Comparison of ENCODE assay signal across 10 cellular contexts in genomic region chr14:55297611-55298323, GRCh38. TPM values are rescaled to one million over a fixed set of nuclear protein-coding genes. Genes with fewer than 3 reads are reported as not detected.
DNase-seq lines count a peak whose midpoint lies in the region; ATAC-seq and TF ChIP-seq lines count a peak whose summit lies in the region.
"Had no signal": no experiment of that assay in that cellular context is flagged by ENCODE, and none has a peak within 500 bp of the region (broad histone marks: within the 10 kb centered on the region; RNA-seq: fewer than 3 reads in every experiment).

No MANE protein-coding gene starts in this region.

- DNase-seq in GM12865 (ENCODE audit: low read depth) (peak; percentile 69), memory B cell (ENCODE audit: low spot score in 2 of 2) (no peak), OCI-M1 (lab: John Stamatoyannopoulos, UW) (no peak), NOMO-1 treated with dmso at 0.1 percent for 144 hours (lab: John Stamatoyannopoulos, UW; ENCODE audit: unreplicated experiment) (no peak), NCI-H1092 treated with DMSO at 0.1 percent for 48 hours (lab: John Stamatoyannopoulos, UW) (no peak)
- peak; percentile 69 for DNase-seq in activated CD4-positive, alpha-beta memory T cell treated with anti-CD3 and anti-CD28 coated beads for 36 hours
- DNase-seq: activated naive CD8-positive, alpha-beta T cell treated with anti-CD3 and anti-CD28 coated beads, Interleukin-2, amount 50 U/mL, for 24 hours had no signal

- POLR2A ChIA-PET in activated CD4-positive, alpha-beta memory T cell treated with anti-CD3 and anti-CD28 coated beads for 36 hours (lab: Charles Lee): no interaction called here

- intact Hi-C loops in activated CD4-positive, alpha-beta memory T cell treated with anti-CD3 and anti-CD28 coated beads for 36 hours (cut with micrococcal nuclease): loop anchor here (2.0 kb wide), 1 partner anchor 57 kb away; no protein-coding TSS in a partner anchor

- H3K4me3 ChIP-seq in GM12865 (ENCODE audit: low read depth, low read length): no peak overlapping the region
- H3K4me3 ChIP-seq: skin epidermis had no signal

- H3K9me3 Mint-ChIP-seq in activated CD4-positive, alpha-beta memory T cell treated with anti-CD3 and anti-CD28 coated beads for 36 hours: no peaks in the 10 kb centered on the region
- H3K9me3 Mint-ChIP-seq in memory B cell: no peaks in the 10 kb centered on the region
- H3K9me3 Mint-ChIP-seq: activated naive CD8-positive, alpha-beta T cell treated with anti-CD3 and anti-CD28 coated beads, Interleukin-2, amount 50 U/mL, for 24 hours had no signal

- TF ChIP-seq CTCF in GM12865 (IDR thresholded peaks at IDR 0.05; ENCODE audit: insufficient read depth, low read depth, low read length, missing control alignments): no peak

- no peak overlapping the region for H3K27ac Mint-ChIP-seq in activated CD4-positive, alpha-beta memory T cell treated with anti-CD3 and anti-CD28 coated beads for 36 hours
- no peak overlapping the region for H3K27ac Mint-ChIP-seq in memory B cell
- H3K27ac Mint-ChIP-seq: activated naive CD8-positive, alpha-beta T cell treated with anti-CD3 and anti-CD28 coated beads, Interleukin-2, amount 50 U/mL, for 24 hours had no signal

- peaks cover 12% of the 10 kb centered on the region for H3K36me3 Mint-ChIP-seq in activated CD4-positive, alpha-beta memory T cell treated with anti-CD3 and anti-CD28 coated beads for 36 hours
- peaks cover 12% of the 10 kb centered on the region for H3K36me3 Mint-ChIP-seq in memory B cell

- no peaks in the 10 kb centered on the region for H3K27me3 Mint-ChIP-seq in activated CD4-positive, alpha-beta memory T cell treated with anti-CD3 and anti-CD28 coated beads for 36 hours
- no peaks in the 10 kb centered on the region for H3K27me3 Mint-ChIP-seq in memory B cell
- H3K27me3 Mint-ChIP-seq: activated naive CD8-positive, alpha-beta T cell treated with anti-CD3 and anti-CD28 coated beads, Interleukin-2, amount 50 U/mL, for 24 hours had no signal

- ATAC-seq in HG02852 (IDR thresholded peaks at IDR 0.05; ENCODE audit: unreplicated experiment): peak; percentile 47
- peak; percentile 57 for ATAC-seq in memory B cell (ENCODE audit: low read depth)
- ATAC-seq in HG03460 (IDR thresholded peaks at IDR 0.05; ENCODE audit: unreplicated experiment): no peak
- ATAC-seq: activated naive CD8-positive, alpha-beta T cell treated with anti-CD3 and anti-CD28 coated beads, Interleukin-2, amount 50 U/mL, for 24 hours had no signal

- H3K4me3 Mint-ChIP-seq in activated CD4-positive, alpha-beta memory T cell treated with anti-CD3 and anti-CD28 coated beads for 36 hours: no peak overlapping the region
- no peak overlapping the region for H3K4me3 Mint-ChIP-seq in memory B cell
- H3K4me3 Mint-ChIP-seq: activated naive CD8-positive, alpha-beta T cell treated with anti-CD3 and anti-CD28 coated beads, Interleukin-2, amount 50 U/mL, for 24 hours had no signal

- H3K4me1 Mint-ChIP-seq in activated CD4-positive, alpha-beta memory T cell treated with anti-CD3 and anti-CD28 coated beads for 36 hours (ENCODE audit: low read depth): peaks cover 68% of the 10 kb centered on the region
- H3K4me1 Mint-ChIP-seq in memory B cell: peaks cover 35% of the 10 kb centered on the region

- CTCF ChIA-PET in activated CD4-positive, alpha-beta memory T cell treated with anti-CD3 and anti-CD28 coated beads for 36 hours (lab: Charles Lee): interaction anchor here (0.6 to 0.9 kb wide), 2 partner anchors 27 to 65 kb away, joined by 3 read pairs; no protein-coding TSS in a partner anchor

RNA-seq across cellular contexts. Expression of gene FBXO34, which starts 26.5 kb away (rescaled TPM):
- 10 to 100 TPM; 19.8 to 22.0 TPM for total RNA-seq in activated CD4-positive, alpha-beta memory T cell treated with anti-CD3 and anti-CD28 coated beads for 36 hours

Comparison
In these comparisons a context has a peak if more than half of its experiments do, and no peak if none do; other contexts are left out.
1. DNase-seq: peak in GM12865 (single experiment) and activated CD4-positive, alpha-beta memory T cell treated with anti-CD3 and anti-CD28 coated beads for 36 hours (single experiment); none in memory B cell (0 of 2), OCI-M1 (single experiment), NOMO-1 treated with dmso at 0.1 percent for 144 hours (single experiment) and NCI-H1092 treated with DMSO at 0.1 percent for 48 hours (single experiment).